8 cellular contexts compared by ENCODE assay signal in the genomic region with DNA sequence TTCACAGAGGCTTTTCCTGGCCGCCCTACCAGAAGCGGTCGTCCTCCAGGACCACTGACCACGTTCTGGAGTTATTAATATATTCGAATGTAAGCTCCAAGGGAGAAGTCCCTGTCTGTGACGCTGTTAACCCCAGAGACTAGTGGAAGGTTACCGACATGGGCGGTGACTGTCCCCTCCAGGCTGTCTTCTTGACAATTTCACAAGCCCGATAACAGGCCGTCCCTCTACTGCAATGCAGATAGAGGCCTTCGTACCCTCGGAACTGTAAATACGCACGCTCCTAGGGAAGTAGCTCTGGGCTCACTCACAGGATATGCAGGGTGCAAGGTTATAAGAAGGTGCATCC. TPM values are rescaled to one million over a fixed set of nuclear protein-coding genes. Genes with fewer than 3 reads are reported as not detected.
DNase-seq lines count a peak whose midpoint lies in the region; ATAC-seq and TF ChIP-seq lines count a peak whose summit lies in the region.

No MANE protein-coding gene starts in this region.

- DNase-seq in ELR (ENCODE audit: low read depth) (peak; percentile 61), RWPE2 (ENCODE audit: low spot score) (no peak), hippocampal formation (lab: John Stamatoyannopoulos, UW) (peak; percentile 62 to 69), midbrain (lab: John Stamatoyannopoulos, UW) (no peak)

- TF ChIP-seq CTCF in KMS-11 (conservative IDR thresholded peaks at IDR 0.05; ENCODE audit: low read depth, low read length), result 0 out of 2 replicates have a peak, but pooled peaks have one; percentile 2
- TF ChIP-seq CTCF in RWPE2 (IDR thresholded peaks at IDR 0.05; ENCODE audit: poor library complexity, severe bottlenecking), result no peak

- H3K4me1 ChIP-seq in KMS-11 (ENCODE audit: low read depth, poor library complexity, severe bottlenecking) (peaks cover 14% of the 10 kb centered on the region), RWPE2 (ENCODE audit: insufficient read depth, poor library complexity, severe bottlenecking) (no peaks in the 10 kb centered on the region), skeletal muscle satellite cell (ENCODE audit: control insufficient read depth, insufficient read depth, low read length) (peaks cover 11% of the 10 kb centered on the region)

- H3K36me3 ChIP-seq in KMS-11 (ENCODE audit: insufficient read depth) (no peaks in the 10 kb centered on the region), RWPE2 (ENCODE audit: low read depth) (peaks cover 16% of the 10 kb centered on the region), skeletal muscle satellite cell (ENCODE audit: insufficient read depth, low read length) (peaks cover 15% of the 10 kb centered on the region)

- peaks cover 39% of the 10 kb centered on the region for H3K79me2 ChIP-seq in KMS-11 (ENCODE audit: insufficient read depth, low read depth)

- peaks cover 3% of the 10 kb centered on the region for H3K9me3 ChIP-seq in RWPE2 (ENCODE audit: severe bottlenecking)
- H3K9me3 ChIP-seq in skeletal muscle satellite cell (replicated peaks; ENCODE audit: low read length), result no peaks in the 10 kb centered on the region

- H3K4me2 ChIP-seq in KMS-11 (peak overlapping the region; percentile 73), skeletal muscle satellite cell (ENCODE audit: low read length) (peak overlapping the region; percentile 98)

- H2AFZ ChIP-seq in KMS-11 (ENCODE audit: low read depth), result peak overlapping the region; percentile 99

- ATAC-seq in GM21717 (IDR thresholded peaks at IDR 0.05; ENCODE audit: unreplicated experiment), result peak; percentile 43
- ATAC-seq in RWPE2 (ENCODE audit: low read depth), result peak; percentile 24

- no peaks in the 10 kb centered on the region for H4K20me1 ChIP-seq in KMS-11 (ENCODE audit: insufficient read depth)

- H3K9ac ChIP-seq in KMS-11, result peak overlapping the region; percentile 89
- H3K9ac ChIP-seq in skeletal muscle satellite cell (ENCODE audit: low read depth, low read length), result peak overlapping the region; percentile 92

- H3K27me3 ChIP-seq in KMS-11 (ENCODE audit: insufficient read depth, low read depth), result no peaks in the 10 kb centered on the region
- H3K27me3 ChIP-seq in RWPE2 (ENCODE audit: insufficient read depth, poor library complexity, severe bottlenecking), result no peaks in the 10 kb centered on the region
- H3K27me3 ChIP-seq in skeletal muscle satellite cell (ENCODE audit: control insufficient read depth, insufficient read depth, low read length), result no peaks in the 10 kb centered on the region

- H3K4me3 ChIP-seq in KMS-11 (IDR thresholded peaks at IDR 0.05; ENCODE audit: insufficient read depth, low read depth, low read length), result no peak overlapping the region
- peak overlapping the region; percentile 71 for H3K4me3 ChIP-seq in RWPE2 (ENCODE audit: severe bottlenecking)
- peak overlapping the region; percentile 100 for H3K4me3 ChIP-seq in skeletal muscle satellite cell (ENCODE audit: low read length)

- peak overlapping the region; percentile 79 for H3K27ac ChIP-seq in KMS-11
- peak overlapping the region; percentile 54 for H3K27ac ChIP-seq in RWPE2 (ENCODE audit: poor library complexity, severe bottlenecking)
- peak overlapping the region; percentile 96 for H3K27ac ChIP-seq in angular gyrus (ENCODE audit: low read depth, low read length)

RNA-seq across cellular contexts. Expression of a gene that starts 0.6 kb away (rescaled TPM):
- 20.3 and 28.9 TPM in 2 replicates for total RNA-seq in skeletal muscle satellite cell (2012; rRNA removed)

Comparison
In these comparisons a context has a peak if more than half of its experiments do, and no peak if none do; other contexts are left out.
1. DNase-seq: peak in ELR (single experiment) and hippocampal formation (2 of 2); none in RWPE2 (single experiment) and midbrain (single experiment).
2. Peak in every context shown above with its lines, with median percentiles within 50 percentile points of each other: H3K27ac ChIP-seq.